Comparison of ENCODE assay signal across 16 cellular contexts in the genomic region with DNA sequence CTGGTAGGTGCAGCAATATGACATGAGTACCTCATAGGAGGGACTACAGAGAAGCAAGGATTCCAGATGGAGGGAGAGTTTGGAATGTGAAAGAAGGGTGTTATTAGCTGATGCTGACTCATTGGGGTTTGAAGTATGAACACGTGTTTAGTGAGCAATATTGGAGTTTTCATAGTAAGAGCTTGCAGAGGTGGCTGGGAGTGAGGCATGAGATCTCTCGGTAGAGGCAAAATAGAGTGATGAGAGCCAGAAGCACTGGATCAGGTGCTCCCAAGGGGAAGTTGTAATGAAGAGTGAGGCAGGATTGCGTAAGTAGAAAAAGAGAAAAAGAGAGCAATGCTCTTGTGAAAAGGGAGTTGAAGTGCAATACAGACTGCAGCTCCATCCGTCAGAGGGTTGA.
DNase-seq lines count a peak whose midpoint lies in the region; ATAC-seq and TF ChIP-seq lines count a peak whose summit lies in the region.
"Had no signal": no experiment of that assay in that cellular context is flagged by ENCODE, and none has a peak within 500 bp of the region (broad histone marks: within the 10 kb centered on the region; RNA-seq: fewer than 3 reads in every experiment).

No MANE protein-coding gene starts in this region.

- peak overlapping the region; percentile 51; the same call in 1 of the 2 replicates for H3K27ac ChIP-seq in SK-N-MC
- no peak overlapping the region for H3K27ac ChIP-seq in coronary artery
- H3K27ac ChIP-seq: neutrophil, PC-9, stomach had no signal

- DNase-seq in AG08396 (ENCODE audit: low spot score) (peak; percentile 16), HPDE6-E6E7 (ENCODE audit: extremely low spot score) (peak; percentile 20), SK-N-MC (ENCODE audit: low read depth, low spot score) (no peak), iris pigment epithelial cell (ENCODE audit: low read depth) (peak; percentile 86), T-helper 1 cell (no peak), coronary artery (ENCODE audit: low spot score) (no peak), HuH-7 (ENCODE audit: low spot score) (no peak)
- DNase-seq: activated T-cell treated with anti-CD3 and anti-CD28 coated beads for 4 hours; CD8-positive, alpha-beta memory T cell; left colon; NCI-H1417 treated with DMSO at 0.1 percent for 48 hours; PC-9; stomach had no signal

- H3K9ac ChIP-seq in SK-N-MC (ENCODE audit: insufficient read length), result no peak overlapping the region

- H3K36me3 ChIP-seq in SK-N-MC (ENCODE audit: insufficient read depth, low read length), result no peaks in the 10 kb centered on the region
- H3K36me3 ChIP-seq: neutrophil, stomach had no signal

- H3K9me3 ChIP-seq in SK-N-MC (ENCODE audit: low read depth, low read length), result 0 out of 2 replicates have a peak, but pooled peaks cover 3% of the 10 kb centered on the region
- H3K9me3 ChIP-seq: neutrophil had no signal

- no peak for ATAC-seq in GM18520 (IDR thresholded peaks at IDR 0.05; ENCODE audit: unreplicated experiment)
- ATAC-seq: esophagus mucosa, left colon had no signal

- no peak for TF ChIP-seq CTCF in coronary artery (IDR thresholded peaks at IDR 0.05)

- no peak overlapping the region for H3K4me3 ChIP-seq in SK-N-MC
- no peak overlapping the region for H3K4me3 ChIP-seq in coronary artery
- H3K4me3 ChIP-seq: PC-9, stomach had no signal

Comparison
In these comparisons a context has a peak if more than half of its experiments do, and no peak if none do; other contexts are left out.
1. DNase-seq: peak in AG08396 (single experiment), HPDE6-E6E7 (single experiment) and iris pigment epithelial cell (single experiment); none in SK-N-MC (single experiment), T-helper 1 cell (0 of 5), coronary artery (single experiment) and HuH-7 (single experiment).